In the genomic region with DNA sequence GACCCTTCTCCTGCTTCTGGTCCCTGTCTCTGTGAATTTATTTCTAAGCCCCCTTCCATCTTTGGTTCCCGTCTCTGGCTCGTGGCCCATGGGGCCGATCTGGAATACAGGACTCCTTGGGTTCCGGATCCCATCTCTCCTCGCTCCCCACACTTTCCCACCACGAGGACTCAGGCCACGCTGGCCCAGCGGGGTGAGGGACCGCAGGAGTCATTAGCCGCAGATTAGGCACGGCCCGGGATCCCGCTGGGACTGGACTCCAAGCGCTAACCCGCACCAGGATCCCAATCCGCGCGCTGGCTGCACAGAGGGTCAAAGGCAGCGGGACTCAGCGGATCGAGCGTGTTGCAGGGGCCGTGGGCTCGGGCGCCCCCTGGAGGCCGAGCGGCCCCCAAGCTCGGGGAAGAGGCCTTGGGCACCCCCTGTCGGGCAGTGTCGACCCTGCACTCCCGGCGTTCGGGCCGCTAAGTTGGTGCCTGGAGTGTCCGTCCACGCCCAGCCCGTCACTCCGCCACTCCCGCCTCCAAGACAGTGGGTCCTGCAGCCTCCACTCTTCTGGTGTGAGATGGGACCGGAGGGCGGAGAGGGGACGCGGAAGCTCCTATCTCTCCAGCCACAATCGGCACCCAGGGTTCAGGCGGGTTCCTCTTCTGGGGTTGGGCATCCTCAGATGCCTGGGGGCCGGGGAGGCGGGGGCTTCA, we compare ENCODE assay signal across 9 cellular contexts. TPM values are rescaled to one million over a fixed set of nuclear protein-coding genes. Genes with fewer than 3 reads are reported as not detected.
DNase-seq lines count a peak whose midpoint lies in the region; ATAC-seq, FAIRE-seq and TF ChIP-seq lines count a peak whose summit lies in the region.
"Had no signal": no experiment of that assay in that cellular context is flagged by ENCODE, and none has a peak within 500 bp of the region (broad histone marks: within the 10 kb centered on the region; RNA-seq: fewer than 3 reads in every experiment).

No MANE protein-coding gene starts in this region.

- POLR2A ChIA-PET in activated CD8-positive, alpha-beta T cell treated with anti-CD3 and anti-CD28 coated beads for 36 hours (lab: Charles Lee) = interaction anchor here (0.9 to 12.9 kb wide), 4 partner anchors 12 to 147 kb away, joined by 3 to 238 read pairs (median 51); a partner anchor contains a TSS

- peaks cover 38% of the 10 kb centered on the region for H3K27me3 ChIP-seq in effector memory CD4-positive, alpha-beta T cell (replicated peaks; ENCODE audit: control insufficient read depth, insufficient read depth, low read length, poor library complexity, severe bottlenecking)
- peaks cover 43% of the 10 kb centered on the region for H3K27me3 ChIP-seq in mesendoderm (ENCODE audit: insufficient read depth, low read length, poor library complexity)

- peak; percentile 43 for ATAC-seq in HG03460 (IDR thresholded peaks at IDR 0.05; ENCODE audit: unreplicated experiment)
- peak; percentile 73 for ATAC-seq in activated CD8-positive, alpha-beta T cell treated with anti-CD3 and anti-CD28 coated beads for 36 hours

- H3K9ac ChIP-seq in mesendoderm (ENCODE audit: low read length) = peak overlapping the region; percentile 66

- peak overlapping the region; percentile 84 to 99 for H3K4me3 Mint-ChIP-seq in CD14-positive monocyte
- peak overlapping the region; percentile 83 for H3K4me3 Mint-ChIP-seq in activated CD8-positive, alpha-beta T cell treated with anti-CD3 and anti-CD28 coated beads for 36 hours

- no peak overlapping the region for H3K4ac ChIP-seq in mesendoderm (ENCODE audit: low read depth, low read length)

- no peak overlapping the region for H4K8ac ChIP-seq in mesendoderm (ENCODE audit: low read depth, low read length)

- H3K9me3 ChIP-seq in effector memory CD4-positive, alpha-beta T cell (ENCODE audit: control insufficient read depth, low read length) = no peaks in the 10 kb centered on the region

- peaks cover 27 to 32% of the 10 kb centered on the region in 2 donors for H3K36me3 Mint-ChIP-seq in CD14-positive monocyte
- H3K36me3 Mint-ChIP-seq in activated CD8-positive, alpha-beta T cell treated with anti-CD3 and anti-CD28 coated beads for 36 hours (ENCODE audit: low read depth) = peaks cover 14% of the 10 kb centered on the region

- peak; percentile 91 for FAIRE-seq in GM19239 (lab: Jason Lieb, UNC)
- FAIRE-seq: colon had no signal

- no peaks in the 10 kb centered on the region for H3K79me1 ChIP-seq in mesendoderm (ENCODE audit: low read length)

- H3K27me3 Mint-ChIP-seq in CD14-positive monocyte (ENCODE audit: low read depth in 3 of 3) = peaks cover 82 to 95% (median 84%) of the 10 kb centered on the region in 3 donors
- peaks cover 39% of the 10 kb centered on the region for H3K27me3 Mint-ChIP-seq in activated CD8-positive, alpha-beta T cell treated with anti-CD3 and anti-CD28 coated beads for 36 hours

- H3K23ac ChIP-seq in mesendoderm (ENCODE audit: low read length) = peak overlapping the region; percentile 97

- H4K5ac ChIP-seq in mesendoderm (ENCODE audit: low read length) = no peak overlapping the region

- H2BK5ac ChIP-seq in mesendoderm (ENCODE audit: low read length) = no peak overlapping the region

- no CpG with 5 or more reads among the region's 47 CpGs for WGBS in mesendoderm (ENCODE audit: extremely low coverage, insufficient coverage, low lambda C conversion rate)

- peaks cover 76% of the 10 kb centered on the region for H3K4me1 Mint-ChIP-seq in CD14-positive monocyte
- H3K4me1 Mint-ChIP-seq in activated CD8-positive, alpha-beta T cell treated with anti-CD3 and anti-CD28 coated beads for 36 hours (ENCODE audit: low read depth) = peaks cover 62% of the 10 kb centered on the region

- TF ChIP-seq CTCF in CD14-positive monocyte (IDR thresholded peaks at IDR 0.05) = peak; percentile 100
- peak; percentile 100 for TF ChIP-seq CTCF in activated CD8-positive, alpha-beta T cell treated with anti-CD3 and anti-CD28 coated beads for 36 hours (IDR thresholded peaks at IDR 0.05)

- H3K9me3 Mint-ChIP-seq in CD14-positive monocyte = peaks cover 0 to 52% (median 15%) of the 10 kb centered on the region in 7 donors
- H3K9me3 Mint-ChIP-seq in activated CD8-positive, alpha-beta T cell treated with anti-CD3 and anti-CD28 coated beads for 36 hours = no peaks in the 10 kb centered on the region

- intact Hi-C loops in CD14-positive monocyte (cut with micrococcal nuclease) = loop anchor here in 1 of 2 donors (1.0 to 2.0 kb wide), 2 partner anchors 14 to 26 kb away; no protein-coding TSS in a partner anchor
- intact Hi-C loops in activated CD8-positive, alpha-beta T cell treated with anti-CD3 and anti-CD28 coated beads for 36 hours (cut with micrococcal nuclease) = loop anchor here (2.0 kb wide), 1 partner anchor 24 kb away; no protein-coding TSS in a partner anchor

- H3K4me3 ChIP-seq in effector memory CD4-positive, alpha-beta T cell (ENCODE audit: insufficient read depth, low read depth, low read length, poor library complexity, severe bottlenecking) = peak overlapping the region; percentile 83
- H3K4me3 ChIP-seq in mesendoderm (ENCODE audit: low read length) = peak overlapping the region; percentile 4

- peaks cover 3% of the 10 kb centered on the region for H3K36me3 ChIP-seq in effector memory CD4-positive, alpha-beta T cell (ENCODE audit: control insufficient read depth, insufficient read depth, low read length)
- H3K36me3 ChIP-seq in mesendoderm (ENCODE audit: control insufficient read depth, insufficient read depth, low read length) = peaks cover under 1% of the 10 kb centered on the region

- peak overlapping the region in 3 of 7 donors; percentile 14 to 50 (median 40) for H3K27ac Mint-ChIP-seq in CD14-positive monocyte
- no peak overlapping the region for H3K27ac Mint-ChIP-seq in activated CD8-positive, alpha-beta T cell treated with anti-CD3 and anti-CD28 coated beads for 36 hours

- peak; percentile 85 for DNase-seq in CD14-positive monocyte (ENCODE audit: low spot score)
- DNase-seq in GM19239 (ENCODE audit: insufficient read length, low spot score) = peak; percentile 84
- DNase-seq in NCI-H774 (lab: John Stamatoyannopoulos, UW) = peak; percentile 88
- peak; percentile 92 for DNase-seq in activated CD8-positive, alpha-beta T cell treated with anti-CD3 and anti-CD28 coated beads for 36 hours
- peak; percentile 69 to 80 (median 77) for DNase-seq in effector memory CD4-positive, alpha-beta T cell
- DNase-seq in mesendoderm = peak; percentile 90
- peak; percentile 76 for DNase-seq in stimulated activated CD8-positive, alpha-beta memory T cell treated with anti-CD3 and anti-CD28 coated beads, Interleukin-12 subunit alpha, Interleukin-12 subunit beta, amount 100 ng/mL, for 4 hours (ENCODE audit: low read depth)

- H2BK120ac ChIP-seq in mesendoderm (ENCODE audit: low read depth, low read length) = no peak overlapping the region

- H2BK15ac ChIP-seq in mesendoderm (replicated peaks; ENCODE audit: low read depth) = no peak overlapping the region

- no peak overlapping the region for H3K27ac ChIP-seq in effector memory CD4-positive, alpha-beta T cell (ENCODE audit: insufficient read depth, low read length, poor library complexity, severe bottlenecking)
- no peak overlapping the region for H3K27ac ChIP-seq in mesendoderm (ENCODE audit: low read depth, low read length)

- no peak overlapping the region for H3K18ac ChIP-seq in mesendoderm (ENCODE audit: low read length)

- H2AK5ac ChIP-seq in mesendoderm (ENCODE audit: low read length) = no peak overlapping the region

- CTCF ChIA-PET in activated CD8-positive, alpha-beta T cell treated with anti-CD3 and anti-CD28 coated beads for 36 hours (lab: Charles Lee) = interaction anchor here (0.7 to 12.7 kb wide), 13 partner anchors 11 to 238 kb away, joined by 3 to 431 read pairs (median 4); a partner anchor contains a TSS

- H3K56ac ChIP-seq in mesendoderm (ENCODE audit: low read length) = peak overlapping the region; percentile 83

- H3K79me2 ChIP-seq in mesendoderm (ENCODE audit: control insufficient read depth, insufficient read depth, low read length) = no peaks in the 10 kb centered on the region

- H3K4me2 ChIP-seq in mesendoderm (ENCODE audit: low read length) = peak overlapping the region; percentile 63

- peaks cover 74% of the 10 kb centered on the region for H3K4me1 ChIP-seq in effector memory CD4-positive, alpha-beta T cell (ENCODE audit: control insufficient read depth, insufficient read depth, low read length, poor library complexity, severe bottlenecking)
- H3K4me1 ChIP-seq in mesendoderm (ENCODE audit: control insufficient read depth, low read depth, low read length) = peaks cover 5% of the 10 kb centered on the region

RNA-seq across cellular contexts. Expression of a gene that starts 9.5 kb away (rescaled TPM):
- 10 to 100 TPM; 36.8 to 39.8 TPM for polyA plus RNA-seq in CD14-positive monocyte
- total RNA-seq in activated CD8-positive, alpha-beta T cell treated with anti-CD3 and anti-CD28 coated beads for 36 hours = 100 to 1,000 TPM; 480 to 529 TPM
- 223 TPM for polyA plus RNA-seq in mesendoderm (2013, experiment 1 of 2)
- 222 TPM for polyA plus RNA-seq in mesendoderm (2013, experiment 2 of 2)

RNA-seq across cellular contexts. Expression of a gene that starts 12.0 kb away (rescaled TPM):
- 1 to 10 TPM; 7.0 to 9.1 TPM for polyA plus RNA-seq in CD14-positive monocyte
- 1 to 10 TPM; 1.7 to 2.1 TPM for total RNA-seq in activated CD8-positive, alpha-beta T cell treated with anti-CD3 and anti-CD28 coated beads for 36 hours
- polyA plus RNA-seq in mesendoderm (2013, experiment 1 of 2) = 0.24 TPM
- 0.42 TPM for polyA plus RNA-seq in mesendoderm (2013, experiment 2 of 2)

RNA-seq across cellular contexts. Expression of a gene that starts 22.4 kb away (rescaled TPM):
- polyA plus RNA-seq in CD14-positive monocyte = not detected
- under 1 TPM; 0.41 to 0.45 TPM for total RNA-seq in activated CD8-positive, alpha-beta T cell treated with anti-CD3 and anti-CD28 coated beads for 36 hours
- polyA plus RNA-seq in mesendoderm (2013, experiment 1 of 2) = 0.52 TPM
- polyA plus RNA-seq in mesendoderm (2013, experiment 2 of 2) = 0.42 TPM
